In the genomic region with DNA sequence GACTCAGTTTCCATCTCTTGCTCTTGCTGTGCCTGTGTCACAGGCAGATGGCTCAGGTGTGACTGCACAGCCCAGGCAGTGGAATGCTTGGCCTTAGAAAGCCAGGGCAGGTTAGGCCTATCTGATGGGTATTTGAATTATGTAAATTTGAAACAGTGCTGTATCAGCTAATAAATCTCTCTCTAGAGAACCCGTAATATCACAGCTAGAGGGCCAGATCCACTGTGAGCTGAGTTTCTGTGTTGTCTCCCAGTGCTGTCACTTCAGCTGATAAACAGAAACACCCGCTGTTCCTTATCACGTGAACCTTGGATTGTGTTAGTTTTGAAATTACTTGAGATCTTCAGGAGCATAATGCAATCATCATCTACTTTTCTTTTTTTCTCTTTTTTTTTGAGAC, we compare ENCODE assay signal across 2 cellular contexts.
TF ChIP-seq lines count a peak whose summit lies in the region.

No MANE protein-coding gene starts in this region.

TF ChIP-seq in A549, 52 proteins besides CTCF, POLR2A, EP300 and RAD21:
- TF ChIP-seq MAFK (IDR thresholded peaks at IDR 0.05; ENCODE audit: partially characterized antibody), result peak; percentile 33
- TF ChIP-seq CBX2 (IDR thresholded peaks at IDR 0.05; ENCODE audit: borderline replicate concordance, low read depth), result no peak
- no peak for TF ChIP-seq BCL3 (IDR thresholded peaks at IDR 0.05)

TF ChIP-seq in K562, 482 proteins besides CTCF, POLR2A, EP300 and RAD21:
- TF ChIP-seq NR3C1 (CRISPR knock-in tag; IDR thresholded peaks at IDR 0.05) (no peak), HNRNPL (IDR thresholded peaks at IDR 0.05; ENCODE audit: low read depth, low read length) (no peak), ZNF76 (CRISPR knock-in tag; IDR thresholded peaks at IDR 0.05; ENCODE audit: borderline replicate concordance) (no peak), HIVEP1 (CRISPR knock-in tag; IDR thresholded peaks at IDR 0.05) (no peak), SMARCB1 (IDR thresholded peaks at IDR 0.05; ENCODE audit: insufficient read length, low read depth) (no peak), ZNF707 (CRISPR knock-in tag; conservative IDR thresholded peaks at IDR 0.05) (no peak), RERE (CRISPR knock-in tag; IDR thresholded peaks at IDR 0.05; ENCODE audit: borderline replicate concordance) (no peak), BHLHE40 (IDR thresholded peaks at IDR 0.05; ENCODE audit: low read length) (peak; percentile 35; the same call in 1 of the 2 replicates), OTX1 (CRISPR knock-in tag; IDR thresholded peaks at IDR 0.05) (no peak), NFRKB (IDR thresholded peaks at IDR 0.05; ENCODE audit: low read depth) (no peak), SRSF1 (IDR thresholded peaks at IDR 0.05; ENCODE audit: low read depth, low read length) (no peak), RNF219 (CRISPR knock-in tag; IDR thresholded peaks at IDR 0.05) (no peak), DPF2 (IDR thresholded peaks at IDR 0.05) (no peak), ZNF316 (IDR thresholded peaks at IDR 0.05) (peak; percentile 73), MAFF (IDR thresholded peaks at IDR 0.05; ENCODE audit: low read length) (peak; percentile 23; the same call in 1 of the 2 replicates), KLF1 (tag; IDR thresholded peaks at IDR 0.05) (no peak), TARDBP (IDR thresholded peaks at IDR 0.05) (no peak), ZNF3 (CRISPR knock-in tag; IDR thresholded peaks at IDR 0.05) (no peak), NCOA4 (IDR thresholded peaks at IDR 0.05; ENCODE audit: partially characterized antibody) (no peak), CEBPG (CRISPR knock-in tag; IDR thresholded peaks at IDR 0.05) (no peak), CEBPG (tag; conservative IDR thresholded peaks at IDR 0.05 in 1 of 2, IDR thresholded peaks at IDR 0.05 in 1 of 2) (no peak), CTBP1 (IDR thresholded peaks at IDR 0.05; ENCODE audit: borderline replicate concordance) (no peak), TSHZ1 (CRISPR knock-in tag; IDR thresholded peaks at IDR 0.05) (no peak), MYBL2 (IDR thresholded peaks at IDR 0.05; ENCODE audit: low read depth) (no peak), MYBL2 (CRISPR knock-in tag; IDR thresholded peaks at IDR 0.05; ENCODE audit: borderline replicate concordance) (no peak), LCOR (CRISPR knock-in tag; IDR thresholded peaks at IDR 0.05) (no peak), PKNOX1 (IDR thresholded peaks at IDR 0.05) (peak; percentile 17; the same call in 1 of the 2 replicates), SMARCE1 (IDR thresholded peaks at IDR 0.05) (no peak), ZNF239 (CRISPR knock-in tag; IDR thresholded peaks at IDR 0.05) (no peak), C11orf30 (IDR thresholded peaks at IDR 0.05; ENCODE audit: low read depth) (peak; percentile 60), THRA (IDR thresholded peaks at IDR 0.05) (no peak), CBFA2T3 (IDR thresholded peaks at IDR 0.05) (peak; percentile 18; the same call in 1 of the 2 replicates), MAFG (tag; conservative IDR thresholded peaks at IDR 0.05) (peak; percentile 47), ELF4 (CRISPR knock-in tag; IDR thresholded peaks at IDR 0.05) (no peak)
- TF ChIP-seq, protein P1, sequence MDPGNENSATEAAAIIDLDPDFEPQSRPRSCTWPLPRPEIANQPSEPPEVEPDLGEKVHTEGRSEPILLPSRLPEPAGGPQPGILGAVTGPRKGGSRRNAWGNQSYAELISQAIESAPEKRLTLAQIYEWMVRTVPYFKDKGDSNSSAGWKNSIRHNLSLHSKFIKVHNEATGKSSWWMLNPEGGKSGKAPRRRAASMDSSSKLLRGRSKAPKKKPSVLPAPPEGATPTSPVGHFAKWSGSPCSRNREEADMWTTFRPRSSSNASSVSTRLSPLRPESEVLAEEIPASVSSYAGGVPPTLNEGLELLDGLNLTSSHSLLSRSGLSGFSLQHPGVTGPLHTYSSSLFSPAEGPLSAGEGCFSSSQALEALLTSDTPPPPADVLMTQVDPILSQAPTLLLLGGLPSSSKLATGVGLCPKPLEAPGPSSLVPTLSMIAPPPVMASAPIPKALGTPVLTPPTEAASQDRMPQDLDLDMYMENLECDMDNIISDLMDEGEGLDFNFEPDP (CRISPR knock-in tag; IDR thresholded peaks at IDR 0.05), result no peak
- TF ChIP-seq, protein P2, sequence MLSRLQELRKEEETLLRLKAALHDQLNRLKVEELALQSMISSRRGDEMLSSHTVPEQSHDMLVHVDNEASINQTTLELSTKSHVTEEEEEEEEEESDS (CRISPR knock-in tag; IDR thresholded peaks at IDR 0.05), result no peak
- TF ChIP-seq, protein P3, sequence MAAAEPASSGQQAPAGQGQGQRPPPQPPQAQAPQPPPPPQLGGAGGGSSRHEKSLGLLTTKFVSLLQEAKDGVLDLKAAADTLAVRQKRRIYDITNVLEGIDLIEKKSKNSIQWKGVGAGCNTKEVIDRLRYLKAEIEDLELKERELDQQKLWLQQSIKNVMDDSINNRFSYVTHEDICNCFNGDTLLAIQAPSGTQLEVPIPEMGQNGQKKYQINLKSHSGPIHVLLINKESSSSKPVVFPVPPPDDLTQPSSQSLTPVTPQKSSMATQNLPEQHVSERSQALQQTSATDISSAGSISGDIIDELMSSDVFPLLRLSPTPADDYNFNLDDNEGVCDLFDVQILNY (CRISPR knock-in tag; IDR thresholded peaks at IDR 0.05), result no peak
